Comparison of ENCODE assay signal across 7 cellular contexts in the genomic region with DNA sequence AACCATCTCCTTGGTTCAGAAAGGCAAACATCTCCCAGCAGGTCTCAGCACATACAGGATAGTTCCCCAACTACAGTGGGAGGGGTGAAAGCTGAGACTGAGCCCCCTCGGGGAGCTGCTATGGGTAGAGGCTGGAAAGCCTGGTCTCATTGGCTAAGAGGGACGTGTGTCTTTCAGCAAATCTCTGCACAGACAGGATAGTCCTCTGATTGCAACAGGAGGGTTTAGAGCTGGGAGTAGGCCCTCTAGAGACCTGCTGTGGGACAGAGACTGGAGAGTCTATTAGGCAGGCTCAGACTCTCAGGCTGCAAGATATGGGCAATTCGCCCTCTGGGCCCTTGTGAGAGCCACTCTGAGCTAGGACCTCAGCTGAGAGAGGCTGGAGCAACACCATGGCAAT.
"Had no signal": no experiment of that assay in that cellular context is flagged by ENCODE, and none has a peak within 500 bp of the region (broad histone marks: within the 10 kb centered on the region; RNA-seq: fewer than 3 reads in every experiment).

No MANE protein-coding gene starts in this region.

- H3K4me3 Mint-ChIP-seq: H9 had no signal

- H3K9ac ChIP-seq: GM23248 had no signal

- H3K27ac Mint-ChIP-seq: H9 had no signal

- H3K27ac ChIP-seq: GM23248 had no signal

- DNase-seq: GM23248, GOT3, H9, HCEC 1CT, IMR-90, KG1 had no signal

- ATAC-seq: K562 had no signal

- H3K4me3 ChIP-seq: GM23248, K562 had no signal
